Comparison of ENCODE assay signal across 7 cellular contexts in genomic region chr4:81635747-81636146, GRCh38.
A peak's percentile ranks its signal among the peaks of the same experiment; 100 is the strongest.
DNase-seq lines count a peak whose midpoint lies in the region; ATAC-seq lines count a peak whose summit lies in the region.

No MANE protein-coding gene starts in this region.

- DNase-seq in NCI-H69 (lab: John Stamatoyannopoulos, UW) (peak; percentile 20), kidney glomerular epithelial cell (lab: John Stamatoyannopoulos, UW) (peak; percentile 6), NCI-H226 (no peak)
- no peak for DNase-seq in effector CD8-positive, alpha-beta T cell (lab: John Stamatoyannopoulos, UW)
- DNase-seq in activated T-cell treated with anti-CD3 and anti-CD28 coated beads, Interleukin-2, amount 50 U/mL, for 4 hours: no peak

- no peaks in the 10 kb centered on the region for H3K36me3 Mint-ChIP-seq in activated T-cell treated with anti-CD3 and anti-CD28 coated beads, Interleukin-2, amount 50 U/mL, for 4 hours (ENCODE audit: insufficient read depth)

- H3K27me3 Mint-ChIP-seq in activated T-cell treated with anti-CD3 and anti-CD28 coated beads, Interleukin-2, amount 50 U/mL, for 4 hours (ENCODE audit: low read depth): no peaks in the 10 kb centered on the region

- peaks cover 3% of the 10 kb centered on the region for H3K4me1 Mint-ChIP-seq in activated T-cell treated with anti-CD3 and anti-CD28 coated beads, Interleukin-2, amount 50 U/mL, for 4 hours (ENCODE audit: low read depth)

- H3K9me3 Mint-ChIP-seq in activated T-cell treated with anti-CD3 and anti-CD28 coated beads, Interleukin-2, amount 50 U/mL, for 4 hours: no peaks in the 10 kb centered on the region

- peak; percentile 93 for ATAC-seq in GM19043 (IDR thresholded peaks at IDR 0.05; ENCODE audit: low read depth, unreplicated experiment)
- peak; percentile 97 for ATAC-seq in HG03025 (IDR thresholded peaks at IDR 0.05; ENCODE audit: low FRiP score, unreplicated experiment)
- no peak for ATAC-seq in activated T-cell treated with anti-CD3 and anti-CD28 coated beads, Interleukin-2, amount 50 U/mL, for 4 hours

- no peak overlapping the region for H3K4me3 Mint-ChIP-seq in activated T-cell treated with anti-CD3 and anti-CD28 coated beads, Interleukin-2, amount 50 U/mL, for 4 hours

Comparison
In these comparisons a context has a peak if more than half of its experiments do, and no peak if none do; other contexts are left out.
1. ATAC-seq: peak in GM19043 (single experiment) and HG03025 (single experiment); none in activated T-cell treated with anti-CD3 and anti-CD28 coated beads, Interleukin-2, amount 50 U/mL, for 4 hours (0 of 2).
2. DNase-seq: peak in NCI-H69 (single experiment) and kidney glomerular epithelial cell (single experiment); none in effector CD8-positive, alpha-beta T cell (single experiment), activated T-cell treated with anti-CD3 and anti-CD28 coated beads, Interleukin-2, amount 50 U/mL, for 4 hours (single experiment) and NCI-H226 (single experiment).